1 cellular context compared by ENCODE assay signal in the genomic region with DNA sequence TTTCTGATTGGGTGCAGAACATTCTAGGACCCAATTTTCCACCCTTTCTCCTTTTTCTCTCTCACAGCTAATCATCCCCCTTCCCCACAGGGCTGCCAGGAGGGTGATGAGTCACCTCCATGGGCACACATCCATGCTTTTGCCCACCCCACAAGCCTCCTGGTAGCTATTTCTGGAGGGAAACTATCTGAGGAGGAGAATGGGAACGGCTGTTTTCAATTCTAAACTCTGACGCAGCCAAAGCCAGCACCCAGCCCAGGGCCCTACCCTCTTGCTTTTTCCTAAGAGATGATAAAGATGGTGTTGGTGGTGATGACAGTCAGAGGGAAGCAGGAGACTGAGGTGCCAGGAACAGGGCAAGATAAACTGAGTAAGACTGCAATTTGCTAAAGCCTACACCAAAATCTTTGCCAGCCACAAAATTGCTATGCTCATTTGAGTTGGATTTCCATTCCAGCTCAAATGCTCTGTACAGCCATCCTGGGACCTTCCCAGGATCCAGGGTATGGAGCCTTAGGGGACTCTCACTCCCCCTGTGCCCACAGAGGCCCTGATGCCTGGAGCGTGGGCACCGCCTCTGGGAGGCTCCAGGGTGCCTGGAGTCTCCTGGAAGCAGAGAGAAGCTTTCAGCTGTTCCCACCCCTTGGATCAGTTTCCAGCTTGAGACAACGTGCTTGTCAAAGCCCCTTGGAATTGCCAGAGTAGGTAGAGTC.
A peak's percentile ranks its signal among the peaks of the same experiment; 100 is the strongest.
TF ChIP-seq lines count a peak whose summit lies in the region.

No MANE protein-coding gene starts in this region.

TF ChIP-seq in SK-N-SH, 30 proteins besides CTCF, POLR2A, EP300 and RAD21 (continued from another document):
- TF ChIP-seq, protein P1, sequence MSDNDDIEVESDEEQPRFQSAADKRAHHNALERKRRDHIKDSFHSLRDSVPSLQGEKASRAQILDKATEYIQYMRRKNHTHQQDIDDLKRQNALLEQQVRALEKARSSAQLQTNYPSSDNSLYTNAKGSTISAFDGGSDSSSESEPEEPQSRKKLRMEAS (IDR thresholded peaks at IDR 0.05; ENCODE audit: low read depth) = peak; percentile 67
- TF ChIP-seq FOSL2 (IDR thresholded peaks at IDR 0.05; ENCODE audit: borderline replicate concordance, low read depth) (peak; percentile 91), TCF12 (IDR thresholded peaks at IDR 0.05) (peak; percentile 96), JUND (IDR thresholded peaks at IDR 0.05) (peak; percentile 91), FOXJ3 (CRISPR knock-in tag; IDR thresholded peaks at IDR 0.05) (no peak), MEF2A (IDR thresholded peaks at IDR 0.05; ENCODE audit: borderline replicate concordance, low read depth) (peak; percentile 83; the same call in 1 of the 2 replicates), TEAD4 (IDR thresholded peaks at IDR 0.05; ENCODE audit: borderline replicate concordance, insufficient read depth) (0 out of 2 replicates have a peak, but pooled peaks have one; percentile 36)
- TF ChIP-seq, protein P2, sequence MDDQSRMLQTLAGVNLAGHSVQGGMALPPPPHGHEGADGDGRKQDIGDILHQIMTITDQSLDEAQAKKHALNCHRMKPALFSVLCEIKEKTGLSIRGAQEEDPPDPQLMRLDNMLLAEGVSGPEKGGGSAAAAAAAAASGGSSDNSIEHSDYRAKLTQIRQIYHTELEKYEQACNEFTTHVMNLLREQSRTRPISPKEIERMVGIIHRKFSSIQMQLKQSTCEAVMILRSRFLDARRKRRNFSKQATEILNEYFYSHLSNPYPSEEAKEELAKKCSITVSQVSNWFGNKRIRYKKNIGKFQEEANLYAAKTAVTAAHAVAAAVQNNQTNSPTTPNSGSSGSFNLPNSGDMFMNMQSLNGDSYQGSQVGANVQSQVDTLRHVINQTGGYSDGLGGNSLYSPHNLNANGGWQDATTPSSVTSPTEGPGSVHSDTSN (IDR thresholded peaks at IDR 0.05) = peak; percentile 73; the same call in 1 of the 2 replicates
- TF ChIP-seq, protein P3, sequence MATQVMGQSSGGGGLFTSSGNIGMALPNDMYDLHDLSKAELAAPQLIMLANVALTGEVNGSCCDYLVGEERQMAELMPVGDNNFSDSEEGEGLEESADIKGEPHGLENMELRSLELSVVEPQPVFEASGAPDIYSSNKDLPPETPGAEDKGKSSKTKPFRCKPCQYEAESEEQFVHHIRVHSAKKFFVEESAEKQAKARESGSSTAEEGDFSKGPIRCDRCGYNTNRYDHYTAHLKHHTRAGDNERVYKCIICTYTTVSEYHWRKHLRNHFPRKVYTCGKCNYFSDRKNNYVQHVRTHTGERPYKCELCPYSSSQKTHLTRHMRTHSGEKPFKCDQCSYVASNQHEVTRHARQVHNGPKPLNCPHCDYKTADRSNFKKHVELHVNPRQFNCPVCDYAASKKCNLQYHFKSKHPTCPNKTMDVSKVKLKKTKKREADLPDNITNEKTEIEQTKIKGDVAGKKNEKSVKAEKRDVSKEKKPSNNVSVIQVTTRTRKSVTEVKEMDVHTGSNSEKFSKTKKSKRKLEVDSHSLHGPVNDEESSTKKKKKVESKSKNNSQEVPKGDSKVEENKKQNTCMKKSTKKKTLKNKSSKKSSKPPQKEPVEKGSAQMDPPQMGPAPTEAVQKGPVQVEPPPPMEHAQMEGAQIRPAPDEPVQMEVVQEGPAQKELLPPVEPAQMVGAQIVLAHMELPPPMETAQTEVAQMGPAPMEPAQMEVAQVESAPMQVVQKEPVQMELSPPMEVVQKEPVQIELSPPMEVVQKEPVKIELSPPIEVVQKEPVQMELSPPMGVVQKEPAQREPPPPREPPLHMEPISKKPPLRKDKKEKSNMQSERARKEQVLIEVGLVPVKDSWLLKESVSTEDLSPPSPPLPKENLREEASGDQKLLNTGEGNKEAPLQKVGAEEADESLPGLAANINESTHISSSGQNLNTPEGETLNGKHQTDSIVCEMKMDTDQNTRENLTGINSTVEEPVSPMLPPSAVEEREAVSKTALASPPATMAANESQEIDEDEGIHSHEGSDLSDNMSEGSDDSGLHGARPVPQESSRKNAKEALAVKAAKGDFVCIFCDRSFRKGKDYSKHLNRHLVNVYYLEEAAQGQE (IDR thresholded peaks at IDR 0.05; ENCODE audit: low read depth, low read length) = no peak
